5 cellular contexts compared by ENCODE assay signal in the genomic region with DNA sequence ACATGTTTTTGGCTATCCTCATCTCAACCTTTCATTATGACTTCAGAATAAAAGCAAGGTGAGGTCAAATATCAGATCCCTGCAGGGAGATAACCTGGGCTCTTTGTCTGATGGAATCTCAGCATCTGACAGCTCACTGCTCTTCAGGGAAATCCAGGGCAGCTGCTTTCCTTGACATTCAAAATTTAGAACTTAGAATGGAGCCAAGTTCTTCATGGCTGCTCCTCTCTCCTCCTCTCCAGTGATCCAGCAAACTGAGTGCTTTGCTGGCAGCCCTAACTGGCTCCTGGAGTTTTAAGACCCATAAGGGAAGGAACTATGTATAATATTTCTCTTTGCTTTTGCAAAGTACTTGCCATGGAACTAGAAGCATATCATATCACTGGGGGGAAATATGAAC.
"Had no signal": no experiment of that assay in that cellular context is flagged by ENCODE, and none has a peak within 500 bp of the region (broad histone marks: within the 10 kb centered on the region; RNA-seq: fewer than 3 reads in every experiment).

No MANE protein-coding gene starts in this region.

- H3K27ac Mint-ChIP-seq: HFFc6, IgD-negative memory B cell had no signal

- H3K4me3 Mint-ChIP-seq: HFFc6, IgD-negative memory B cell had no signal

- H3K4me1 Mint-ChIP-seq: IgD-negative memory B cell had no signal

- H3K27me3 Mint-ChIP-seq: IgD-negative memory B cell had no signal

- H3K36me3 Mint-ChIP-seq: IgD-negative memory B cell had no signal

- DNase-seq: GM23248, GOT3, H7, HFFc6 had no signal
